In genomic region chr4:145609494-145610427, GRCh38 we compare ENCODE assay signal across 8 cellular contexts. TPM values are rescaled to one million over a fixed set of nuclear protein-coding genes. Genes with fewer than 3 reads are reported as not detected.
DNase-seq lines count a peak whose midpoint lies in the region; ATAC-seq, FAIRE-seq and TF ChIP-seq lines count a peak whose summit lies in the region.

No MANE protein-coding gene starts in this region.

- ATAC-seq in Right ventricle myocardium superior (ENCODE audit: poor library complexity): peak; percentile 63
- ATAC-seq in Right ventricle myocardium inferior: no peak
- ATAC-seq in HG02885 (IDR thresholded peaks at IDR 0.05; ENCODE audit: poor library complexity, unreplicated experiment): peak; percentile 91
- ATAC-seq in activated CD8-positive, alpha-beta T cell treated with anti-CD3 and anti-CD28 coated beads, Interleukin-2, amount 10 ng/mL, durations not matched to agents 7 days and 5 days: peak; percentile 74
- ATAC-seq in mucosa of descending colon: peak; percentile 73
- ATAC-seq in stimulated activated naive CD8-positive, alpha-beta T cell treated with anti-CD3 and anti-CD28 coated beads, Interleukin-15, amount 100 ng/mL, for 72 hours: peak; percentile 60

- H3K4me3 ChIP-seq in H1 (ENCODE audit: extremely low read depth in 1 of 4, insufficient read depth in 2 of 4, low read depth in 3 of 4, low read length in 4 of 4): no peak overlapping the region
- no peak overlapping the region for H3K4me3 ChIP-seq in mucosa of descending colon

- CTCF ChIA-PET in activated CD8-positive, alpha-beta T cell treated with anti-CD3 and anti-CD28 coated beads, Interleukin-2, amount 10 ng/mL, durations not matched to agents 7 days and 5 days (lab: Charles Lee): interaction anchor here (0.6 to 1.8 kb wide), 15 partner anchors 9 to 431 kb away, joined by 3 to 15 read pairs (median 3); partner anchors contain the start of gene MMAA
- CTCF ChIA-PET in H1 (lab: Charles Lee; ENCODE audit: partially characterized antibody): interaction anchor here (0.6 to 2.3 kb wide), 32 partner anchors 8 to 469 kb away, joined by 3 to 25 read pairs (median 4); partner anchors contain the start of gene MMAA

- no peak overlapping the region for H3K4ac ChIP-seq in H1 (replicated peaks; ENCODE audit: insufficient read length, low read depth, low read length)

- no peak overlapping the region for H3K56ac ChIP-seq in H1 (replicated peaks; ENCODE audit: insufficient read length, low read depth, low read length)

- no peak overlapping the region for H3K27ac Mint-ChIP-seq in activated CD8-positive, alpha-beta T cell treated with anti-CD3 and anti-CD28 coated beads, Interleukin-2, amount 10 ng/mL, durations not matched to agents 7 days and 5 days
- no peak overlapping the region for H3K27ac Mint-ChIP-seq in stimulated activated naive CD8-positive, alpha-beta T cell treated with anti-CD3 and anti-CD28 coated beads, Interleukin-15, amount 100 ng/mL, for 72 hours

- H3K9me3 Mint-ChIP-seq in activated CD8-positive, alpha-beta T cell treated with anti-CD3 and anti-CD28 coated beads, Interleukin-2, amount 10 ng/mL, durations not matched to agents 7 days and 5 days (ENCODE audit: insufficient read depth): no peaks in the 10 kb centered on the region
- H3K9me3 Mint-ChIP-seq in stimulated activated naive CD8-positive, alpha-beta T cell treated with anti-CD3 and anti-CD28 coated beads, Interleukin-15, amount 100 ng/mL, for 72 hours: peaks cover 15 to 17% of the 10 kb centered on the region in 2 donors

- TF ChIP-seq POLR2A in H1 (IDR thresholded peaks at IDR 0.05; ENCODE audit: control extremely low read depth in 1 of 2, low read depth in 2 of 2, low read length in 2 of 2): no peak

- H4K8ac ChIP-seq in H1 (ENCODE audit: extremely low read depth, insufficient read depth, low read length): no peak overlapping the region

- H3K36me3 ChIP-seq in H1 (ENCODE audit: control insufficient read depth in 2 of 4, insufficient read depth in 4 of 4, low read length in 3 of 4): no peaks in the 10 kb centered on the region
- no peaks in the 10 kb centered on the region for H3K36me3 ChIP-seq in mucosa of descending colon (ENCODE audit: low read depth)

- TF ChIP-seq EP300 in H1 (IDR thresholded peaks at IDR 0.05; ENCODE audit: borderline replicate concordance in 1 of 2, low read depth in 2 of 2, low read length in 2 of 2): no peak

- H3K9me3 ChIP-seq in H1 (ENCODE audit: insufficient read depth in 2 of 2, low read depth in 1 of 2, low read length in 1 of 2) (no peaks in the 10 kb centered on the region), mucosa of descending colon (no peaks in the 10 kb centered on the region)

- H2BK5ac ChIP-seq in H1 (ENCODE audit: low read depth, low read length): no peak overlapping the region

- DNase-seq in Right ventricle myocardium superior (peak; percentile 56), Right ventricle myocardium inferior (ENCODE audit: missing footprints) (no peak), NCI-H446 (lab: John Stamatoyannopoulos, UW) (peak; percentile 45 to 71), H1 (ENCODE audit: low read depth in 1 of 2, low spot score in 2 of 2) (peak in 1 of 2 experiments; percentile 76), mucosa of descending colon (peak in 2 of 3 donors; percentile 54 to 89)
- peak; percentile 76 for DNase-seq in activated CD8-positive, alpha-beta T cell treated with anti-CD3 and anti-CD28 coated beads, Interleukin-2, amount 10 ng/mL, durations not matched to agents 7 days and 5 days
- DNase-seq in stimulated activated naive CD8-positive, alpha-beta T cell treated with anti-CD3 and anti-CD28 coated beads, Interleukin-15, amount 100 ng/mL, for 72 hours: peak; percentile 49 to 66

- H3K23me2 ChIP-seq in H1 (ENCODE audit: low read depth, low read length): no peaks in the 10 kb centered on the region; the same call in 1 of the 2 replicates

- H3K27ac ChIP-seq in H1 (ENCODE audit: low read depth, low read length): no peak overlapping the region

- H4K5ac ChIP-seq in H1 (ENCODE audit: insufficient read length, low read depth, low read length): no peak overlapping the region

- H3K4me2 ChIP-seq in H1 (ENCODE audit: insufficient read depth in 1 of 2, low read depth in 2 of 2, low read length in 2 of 2): no peak overlapping the region

- no peaks in the 10 kb centered on the region for H3K36me3 Mint-ChIP-seq in activated CD8-positive, alpha-beta T cell treated with anti-CD3 and anti-CD28 coated beads, Interleukin-2, amount 10 ng/mL, durations not matched to agents 7 days and 5 days (ENCODE audit: low read depth)

- POLR2A ChIA-PET in activated CD8-positive, alpha-beta T cell treated with anti-CD3 and anti-CD28 coated beads, Interleukin-2, amount 10 ng/mL, durations not matched to agents 7 days and 5 days (lab: Charles Lee): no interaction called here
- POLR2A ChIA-PET in H1 (lab: Charles Lee; ENCODE audit: partially characterized antibody): interaction anchor here (0.8 kb wide), 1 partner anchor 8 kb away, joined by 3 read pairs; no protein-coding TSS in a partner anchor

- FAIRE-seq in H1 (lab: Jason Lieb, UNC): peak; percentile 96

- 62% methylated on average over 4 of the region's 4 CpGs; no CpG with 5 or more reads in 1 of the 2 experiments for WGBS in H1 (ENCODE audit: extremely low coverage in 1 of 2, insufficient coverage in 1 of 2, insufficient read length in 1 of 2, insufficient replicate concordance in 2 of 2, low coverage in 1 of 2, low lambda C conversion rate in 2 of 2, missing lambda C conversion rate in 1 of 2), 2 experiments

- H2BK12ac ChIP-seq in H1 (ENCODE audit: low read depth, low read length): no peak overlapping the region

- H4K91ac ChIP-seq in H1 (replicated peaks; ENCODE audit: insufficient read length, low read length): no peak overlapping the region

- no peaks in the 10 kb centered on the region for H3K4me1 Mint-ChIP-seq in activated CD8-positive, alpha-beta T cell treated with anti-CD3 and anti-CD28 coated beads, Interleukin-2, amount 10 ng/mL, durations not matched to agents 7 days and 5 days (ENCODE audit: low read depth)
- peaks cover 15% of the 10 kb centered on the region for H3K4me1 Mint-ChIP-seq in stimulated activated naive CD8-positive, alpha-beta T cell treated with anti-CD3 and anti-CD28 coated beads, Interleukin-15, amount 100 ng/mL, for 72 hours

- no peak overlapping the region for H3K14ac ChIP-seq in H1 (ENCODE audit: insufficient read length)

- no peak overlapping the region for H2AK5ac ChIP-seq in H1 (ENCODE audit: low read depth, low read length)

- no peaks in the 10 kb centered on the region for H3K79me1 ChIP-seq in H1 (ENCODE audit: low read depth, low read length)

- H3K4me3 Mint-ChIP-seq in activated CD8-positive, alpha-beta T cell treated with anti-CD3 and anti-CD28 coated beads, Interleukin-2, amount 10 ng/mL, durations not matched to agents 7 days and 5 days: no peak overlapping the region
- H3K4me3 Mint-ChIP-seq in stimulated activated naive CD8-positive, alpha-beta T cell treated with anti-CD3 and anti-CD28 coated beads, Interleukin-15, amount 100 ng/mL, for 72 hours: no peak overlapping the region

- no peak overlapping the region for H2BK20ac ChIP-seq in H1 (ENCODE audit: low read length)

- no peaks in the 10 kb centered on the region for H3K4me1 ChIP-seq in H1 (replicated peaks in 1 of 4; ENCODE audit: control insufficient read depth in 3 of 4, insufficient read depth in 4 of 4, low read length in 3 of 4)
- H3K4me1 ChIP-seq in mucosa of descending colon (ENCODE audit: low read depth): no peaks in the 10 kb centered on the region

- H3K27me3 ChIP-seq in H1 (replicated peaks in 1 of 4; ENCODE audit: control insufficient read depth in 3 of 4, extremely low read depth in 1 of 4, insufficient read depth in 3 of 4, low read length in 3 of 4): no peaks in the 10 kb centered on the region

- no peaks in the 10 kb centered on the region for H3K79me2 ChIP-seq in H1 (ENCODE audit: control insufficient read depth in 1 of 2, insufficient read depth in 2 of 2, low read length in 2 of 2)

- no peak overlapping the region for H2BK15ac ChIP-seq in H1 (ENCODE audit: low read length)

- H3K9ac ChIP-seq in H1 (replicated peaks in 1 of 4; ENCODE audit: extremely low read depth in 1 of 4, low read depth in 3 of 4, low read length in 3 of 4): no peak overlapping the region

- no peak overlapping the region for H3K18ac ChIP-seq in H1 (ENCODE audit: extremely low read depth, low read length)

- no peak overlapping the region for H2AFZ ChIP-seq in H1 (ENCODE audit: low read length)

- no peak overlapping the region for H2BK120ac ChIP-seq in H1 (replicated peaks; ENCODE audit: low read depth, low read length)

- peaks cover 18% of the 10 kb centered on the region for H3K27me3 Mint-ChIP-seq in activated CD8-positive, alpha-beta T cell treated with anti-CD3 and anti-CD28 coated beads, Interleukin-2, amount 10 ng/mL, durations not matched to agents 7 days and 5 days (ENCODE audit: low read depth)
- peaks cover 30% of the 10 kb centered on the region for H3K27me3 Mint-ChIP-seq in stimulated activated naive CD8-positive, alpha-beta T cell treated with anti-CD3 and anti-CD28 coated beads, Interleukin-15, amount 100 ng/mL, for 72 hours

- peak; percentile 90 to 91 for TF ChIP-seq RAD21 in H1 (IDR thresholded peaks at IDR 0.05 in 1 of 2, conservative IDR thresholded peaks at IDR 0.05 in 1 of 2; ENCODE audit: low read depth in 2 of 2, low read length in 2 of 2)

- H4K20me1 ChIP-seq in H1 (replicated peaks in 1 of 2; ENCODE audit: control insufficient read depth in 1 of 2, insufficient read depth in 2 of 2, low read length in 2 of 2): no peaks in the 10 kb centered on the region

- intact Hi-C loops in Right ventricle myocardium superior (cut with DNase I) (loop anchor here (5.0 to 10.0 kb wide), 3 partner anchors 125 to 455 kb away; no protein-coding TSS in a partner anchor), Right ventricle myocardium inferior (cut with DNase I) (loop anchor here (5.0 kb wide), 1 partner anchor 372 kb away; no protein-coding TSS in a partner anchor), mucosa of descending colon (cut with DNase I, micrococcal nuclease) (loop anchor here (10.0 kb wide), 2 partner anchors 375 to 395 kb away; no protein-coding TSS in a partner anchor)

- no peak overlapping the region for H3K23ac ChIP-seq in H1 (ENCODE audit: insufficient read length)

- TF ChIP-seq CTCF in H1 (IDR thresholded peaks at IDR 0.05; ENCODE audit: control extremely low read depth in 1 of 3, insufficient read depth in 1 of 3, low read depth in 1 of 3, low read length in 3 of 3) (peak in 2 of 3 experiments; percentile 74; a peak in 3 of 4 replicates), mucosa of descending colon (IDR thresholded peaks at IDR 0.05) (peak; percentile 62)

RNA-seq across cellular contexts. Expression of gene MMAA, which starts 9.4 kb away (rescaled TPM):
- 8.6 TPM for total RNA-seq in Right ventricle myocardium superior
- 8.5 TPM for total RNA-seq in Right ventricle myocardium inferior
- 1 to 10 TPM; 6.8 to 8.2 TPM for total RNA-seq in activated CD8-positive, alpha-beta T cell treated with anti-CD3 and anti-CD28 coated beads, Interleukin-2, amount 10 ng/mL, durations not matched to agents 7 days and 5 days
- 3.6 and 4.9 TPM in 2 replicates for total RNA-seq in H1 (2021; fragmentation: NEBNext Ultra II Directional; extraction: Animal tissue kit (Norgen Biotek cat#: 25700))
- polyA plus RNA-seq in H1 (2011; rRNA removed): 0.77 and 0.98 TPM in 2 replicates
- 1.5 TPM for polyA plus RNA-seq in H1 (2011; cell fraction: cytosol; rRNA removed)
- 0.58 TPM for polyA plus RNA-seq in H1 (2011; cell fraction: nucleus; rRNA removed)
- polyA plus RNA-seq in H1 (2012, experiment 1 of 2): 2.3 to 3.1 TPM (median 2.4 TPM) in 4 replicates
- 0.25 TPM for polyA plus RNA-seq in H1 (2012, experiment 2 of 2)
- polyA plus RNA-seq in H1 (2013, experiment 1 of 2): 3.4 TPM
- 3.5 TPM for polyA plus RNA-seq in H1 (2013, experiment 2 of 2)
- polyA minus RNA-seq in H1 (2011; rRNA and poly(A)+ RNA removed): 1.6 and 2.3 TPM in 2 replicates
- polyA minus RNA-seq in H1 (2011; cell fraction: cytosol; rRNA and poly(A)+ RNA removed): 2.1 TPM
- polyA minus RNA-seq in H1 (2011; cell fraction: nucleus; rRNA and poly(A)+ RNA removed): 2.1 TPM
- total RNA-seq in mucosa of descending colon: 10 to 100 TPM; 12.9 to 20.8 (median 18.1) TPM
